Comparison of ENCODE assay signal across 13 cellular contexts in genomic region chr22:25382762-25383161, GRCh38.
DNase-seq lines count a peak whose midpoint lies in the region; ATAC-seq and TF ChIP-seq lines count a peak whose summit lies in the region.
"Had no signal": no experiment of that assay in that cellular context is flagged by ENCODE, and none has a peak within 500 bp of the region (broad histone marks: within the 10 kb centered on the region; RNA-seq: fewer than 3 reads in every experiment).

No MANE protein-coding gene starts in this region.

- no peaks in the 10 kb centered on the region for H3K4me1 ChIP-seq in BE2C
- H3K4me1 ChIP-seq in Panc1 (ENCODE audit: control insufficient read depth, insufficient read depth, low read length) = peaks cover 28% of the 10 kb centered on the region
- no peaks in the 10 kb centered on the region for H3K4me1 ChIP-seq in foreskin keratinocyte

- intact Hi-C loops in Panc1 (cut with micrococcal nuclease; ENCODE audit: unreplicated experiment) = no loop called here

- no peak overlapping the region for H3K27ac ChIP-seq in Panc1 (ENCODE audit: low read length)
- no peak overlapping the region for H3K27ac ChIP-seq in foreskin keratinocyte

- POLR2A ChIA-PET in Panc1 (lab: Charles Lee) = no interaction called here

- ATAC-seq in Panc1 = peak; percentile 62
- ATAC-seq in foreskin keratinocyte = peak; percentile 39

- DNase-seq in BE2C = no peak
- DNase-seq in Panc1 (ENCODE audit: low read depth, low spot score) = no peak
- no peak for DNase-seq in foreskin keratinocyte
- no peak for DNase-seq in T-helper 2 cell
- DNase-seq in DMS79 (lab: John Stamatoyannopoulos, UW) = no peak
- DNase-seq in NCI-H1417 treated with DMSO at 0.1 percent for 48 hours (lab: John Stamatoyannopoulos, UW) = no peak
- DNase-seq in T1000 (lab: John Stamatoyannopoulos, UW) = no peak
- DNase-seq: activated CD4-positive, alpha-beta T cell treated with anti-CD3 and anti-CD28 coated beads, Interleukin-2, amount 50 U/mL, for 4 hours; activated effector memory CD4-positive, alpha-beta T cell treated with Interleukin-2 at 50 U/mL for 16 hours; CD4-positive, alpha-beta memory T cell; KBM-7; NCI-H2081 had no signal

- H3K36me3 ChIP-seq in BE2C (peaks cover 35% of the 10 kb centered on the region), Panc1 (ENCODE audit: control insufficient read depth, insufficient read depth, low read length) (no peaks in the 10 kb centered on the region)

- H3K27me3 ChIP-seq in BE2C = no peaks in the 10 kb centered on the region
- no peaks in the 10 kb centered on the region for H3K27me3 ChIP-seq in Panc1 (ENCODE audit: control insufficient read depth, insufficient read depth, low read length)
- no peaks in the 10 kb centered on the region for H3K27me3 ChIP-seq in foreskin keratinocyte

- BruUV-seq in Panc1 (replicated peaks; lab: Mats Ljungman, UMichigan) = TSS peak; percentile 55

- H3K4me3 ChIP-seq in BE2C (ENCODE audit: low read depth, low read length) (no peak overlapping the region), Panc1 (ENCODE audit: low read depth in 2 of 2, low read length in 2 of 2) (no peak overlapping the region)

- in situ Hi-C loops in Panc1 (cut with HindIII; ENCODE audit: low pct_unique_long_range_greater_than_20kb, low sequenced_read_pairs) = no loop called here

- CTCF ChIA-PET in Panc1 (lab: Charles Lee) = no interaction called here

- H3K9me3 ChIP-seq in BE2C = no peaks in the 10 kb centered on the region; the same call in 1 of the 2 replicates
- no peaks in the 10 kb centered on the region for H3K9me3 ChIP-seq in Panc1 (ENCODE audit: control insufficient read depth, insufficient read depth, low read depth, low read length)

- TF ChIP-seq CTCF in BE2C (IDR thresholded peaks at IDR 0.05; ENCODE audit: low read depth, low read length) = peak; percentile 34
- TF ChIP-seq CTCF in GM12873 (IDR thresholded peaks at IDR 0.05; ENCODE audit: insufficient read depth, low read depth, low read length, missing control alignments) = peak; percentile 42
- TF ChIP-seq CTCF in Panc1 (IDR thresholded peaks at IDR 0.05) = no peak; the same call in 1 of the 2 replicates
- TF ChIP-seq CTCF in foreskin keratinocyte (conservative IDR thresholded peaks at IDR 0.05) = peak; percentile 46
